In genomic region chr1:103250441-103250861, GRCh38 we compare ENCODE assay signal across 14 cellular contexts.
DNase-seq lines count a peak whose midpoint lies in the region; ATAC-seq and TF ChIP-seq lines count a peak whose summit lies in the region.
"Had no signal": no experiment of that assay in that cellular context is flagged by ENCODE, and none has a peak within 500 bp of the region (broad histone marks: within the 10 kb centered on the region; RNA-seq: fewer than 3 reads in every experiment).

No MANE protein-coding gene starts in this region.

- TF ChIP-seq EP300 in suprapubic skin (IDR thresholded peaks at IDR 0.05) = no peak

- CTCF ChIA-PET in WTC11 (lab: Charles Lee) = interaction anchor here (1.5 kb wide), 2 partner anchors 144 to 211 kb away, joined by 5 to 7 read pairs; no protein-coding TSS in a partner anchor

- no peak for TF ChIP-seq CTCF in WTC11 (IDR thresholded peaks at IDR 0.05)
- TF ChIP-seq CTCF in type B pancreatic cell (conservative IDR thresholded peaks at IDR 0.05) = no peak
- no peak for TF ChIP-seq CTCF in omental fat pad (IDR thresholded peaks at IDR 0.05)
- TF ChIP-seq CTCF in suprapubic skin (IDR thresholded peaks at IDR 0.05) = no peak

- POLR2A ChIA-PET in WTC11 (lab: Charles Lee) = no interaction called here

- 58% methylated on average over 3 of the region's 3 CpGs for WGBS in suprapubic skin

- H3K27ac ChIP-seq in suprapubic skin = no peak overlapping the region
- H3K27ac ChIP-seq: 22Rv1, epithelial cell of prostate had no signal

- H3K27ac Mint-ChIP-seq in WTC11 = peak overlapping the region; percentile 97
- H3K27ac Mint-ChIP-seq in type B pancreatic cell = peak overlapping the region; percentile 29
- H3K27ac Mint-ChIP-seq: stimulated activated naive CD8-positive, alpha-beta T cell treated with anti-CD3 and anti-CD28 coated beads, Interleukin-15, amount 100 ng/mL, for 72 hours had no signal

- H3K36me3 ChIP-seq in suprapubic skin = no peaks in the 10 kb centered on the region

- H3K4me1 ChIP-seq in suprapubic skin = no peaks in the 10 kb centered on the region

- H3K27me3 Mint-ChIP-seq in WTC11 (ENCODE audit: low read depth) = no peaks in the 10 kb centered on the region
- no peaks in the 10 kb centered on the region for H3K27me3 Mint-ChIP-seq in type B pancreatic cell
- H3K27me3 Mint-ChIP-seq: stimulated activated naive CD8-positive, alpha-beta T cell treated with anti-CD3 and anti-CD28 coated beads, Interleukin-15, amount 100 ng/mL, for 72 hours had no signal

- H3K9me3 Mint-ChIP-seq in WTC11 = peaks cover 3% of the 10 kb centered on the region
- H3K9me3 Mint-ChIP-seq in type B pancreatic cell = no peaks in the 10 kb centered on the region

- ATAC-seq in WTC11 (peak; percentile 99), omental fat pad (ENCODE audit: low FRiP score) (no peak)
- ATAC-seq: stimulated activated naive CD8-positive, alpha-beta T cell treated with anti-CD3 and anti-CD28 coated beads, Interleukin-15, amount 100 ng/mL, for 72 hours had no signal

- peaks cover 31% of the 10 kb centered on the region for H3K4me1 Mint-ChIP-seq in WTC11
- H3K4me1 Mint-ChIP-seq in type B pancreatic cell (ENCODE audit: unreplicated experiment) = peaks cover 23% of the 10 kb centered on the region
- H3K4me1 Mint-ChIP-seq: stimulated activated naive CD8-positive, alpha-beta T cell treated with anti-CD3 and anti-CD28 coated beads, Interleukin-15, amount 100 ng/mL, for 72 hours had no signal

- H3K36me3 Mint-ChIP-seq in WTC11 (peaks cover 3% of the 10 kb centered on the region; the same call in 1 of the 2 replicates), type B pancreatic cell (no peaks in the 10 kb centered on the region)

- TF ChIP-seq POLR2A in suprapubic skin (IDR thresholded peaks at IDR 0.05) = no peak

- no peaks in the 10 kb centered on the region for H3K9me3 ChIP-seq in suprapubic skin

- no peak overlapping the region for H3K4me3 ChIP-seq in suprapubic skin

- H3K27me3 ChIP-seq in suprapubic skin = no peaks in the 10 kb centered on the region

- DNase-seq in DMS53 (lab: John Stamatoyannopoulos, UW) (peak; percentile 21), DMS53 treated with DMSO at 0.1 percent for 48 hours (lab: John Stamatoyannopoulos, UW; ENCODE audit: unreplicated experiment) (no peak), WTC11 (ENCODE audit: low spot score) (peak; percentile 16), iPS-NIHi11 (ENCODE audit: low spot score) (peak; percentile 55), type B pancreatic cell (ENCODE audit: extremely low spot score, unreplicated experiment) (no peak), omental fat pad (ENCODE audit: low spot score) (no peak), suprapubic skin (ENCODE audit: low spot score in 2 of 2) (no peak), amygdala (lab: John Stamatoyannopoulos, UW) (no peak)
- DNase-seq: DMS79; occipital lobe; stimulated activated CD4-positive, alpha-beta T cell treated with anti-CD3 and anti-CD28 coated beads, Interleukin-4, amount 100 ng/mL, for 1 hour; stimulated activated naive CD8-positive, alpha-beta T cell treated with anti-CD3 and anti-CD28 coated beads, Interleukin-15, amount 100 ng/mL, for 72 hours had no signal

- H3K4me3 Mint-ChIP-seq in WTC11 = no peak overlapping the region
- H3K4me3 Mint-ChIP-seq in type B pancreatic cell = no peak overlapping the region
- H3K4me3 Mint-ChIP-seq: stimulated activated naive CD8-positive, alpha-beta T cell treated with anti-CD3 and anti-CD28 coated beads, Interleukin-15, amount 100 ng/mL, for 72 hours had no signal

TF ChIP-seq in WTC11, 78 proteins besides CTCF, POLR2A, EP300 and RAD21:
- TF ChIP-seq TEAD1 (CRISPR knock-in tag; IDR thresholded peaks at IDR 0.05) (peak; percentile 41; the same call in 1 of the 2 replicates), ATF6 (CRISPR knock-in tag; IDR thresholded peaks at IDR 0.05) (no peak)

Comparison
In these comparisons a context has a peak if more than half of its experiments do, and no peak if none do; other contexts are left out.
1. DNase-seq: peak in DMS53 (single experiment), WTC11 (single experiment) and iPS-NIHi11 (single experiment); none in DMS53 treated with DMSO at 0.1 percent for 48 hours (single experiment), type B pancreatic cell (single experiment), omental fat pad (single experiment), suprapubic skin (0 of 2) and amygdala (0 of 56).